ENCODE assay signal across 1 cellular context in the genomic region with DNA sequence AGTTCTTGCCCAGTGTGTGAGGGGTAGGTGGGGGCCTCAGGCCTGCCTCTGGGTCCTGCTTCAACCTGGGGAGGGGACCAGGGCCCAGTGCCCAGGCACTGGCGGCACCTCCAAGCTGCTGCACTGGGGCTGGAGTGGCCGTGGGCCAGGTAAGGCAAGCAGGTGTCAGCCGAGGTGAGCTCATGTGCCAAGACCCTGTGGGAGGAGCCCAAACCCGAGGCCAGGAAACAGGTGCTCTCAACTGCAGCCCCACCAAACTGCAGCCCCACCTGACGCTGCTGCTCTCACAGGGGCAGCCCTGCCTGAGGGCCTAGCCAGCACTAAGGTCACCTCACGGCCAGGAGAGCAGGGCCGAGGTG.
TF ChIP-seq lines count a peak whose summit lies in the region.

No MANE protein-coding gene starts in this region.

TF ChIP-seq in H1, 55 proteins besides CTCF, POLR2A, EP300 and RAD21:
- TF ChIP-seq SP1 (IDR thresholded peaks at IDR 0.05; ENCODE audit: low read depth, low read length) (no peak), CTBP2 (IDR thresholded peaks at IDR 0.05; ENCODE audit: borderline replicate concordance, insufficient read depth, insufficient read length, low read length) (no peak), SP4 (IDR thresholded peaks at IDR 0.05; ENCODE audit: low read length) (no peak), EZH2 (IDR thresholded peaks at IDR 0.05; ENCODE audit: low read depth, low read length, severe bottlenecking) (no peak), TAF1 (IDR thresholded peaks at IDR 0.05; ENCODE audit: low read depth, low read length) (no peak), BACH1 (IDR thresholded peaks at IDR 0.05; ENCODE audit: low read length) (no peak), YY1 (IDR thresholded peaks at IDR 0.05; ENCODE audit: low read depth, low read length) (no peak), ZNF274 (IDR thresholded peaks at IDR 0.05; ENCODE audit: borderline replicate concordance, extremely low read depth, low read length) (no peak), SP2 (IDR thresholded peaks at IDR 0.05; ENCODE audit: low read length) (no peak)
- TF ChIP-seq, protein P1, sequence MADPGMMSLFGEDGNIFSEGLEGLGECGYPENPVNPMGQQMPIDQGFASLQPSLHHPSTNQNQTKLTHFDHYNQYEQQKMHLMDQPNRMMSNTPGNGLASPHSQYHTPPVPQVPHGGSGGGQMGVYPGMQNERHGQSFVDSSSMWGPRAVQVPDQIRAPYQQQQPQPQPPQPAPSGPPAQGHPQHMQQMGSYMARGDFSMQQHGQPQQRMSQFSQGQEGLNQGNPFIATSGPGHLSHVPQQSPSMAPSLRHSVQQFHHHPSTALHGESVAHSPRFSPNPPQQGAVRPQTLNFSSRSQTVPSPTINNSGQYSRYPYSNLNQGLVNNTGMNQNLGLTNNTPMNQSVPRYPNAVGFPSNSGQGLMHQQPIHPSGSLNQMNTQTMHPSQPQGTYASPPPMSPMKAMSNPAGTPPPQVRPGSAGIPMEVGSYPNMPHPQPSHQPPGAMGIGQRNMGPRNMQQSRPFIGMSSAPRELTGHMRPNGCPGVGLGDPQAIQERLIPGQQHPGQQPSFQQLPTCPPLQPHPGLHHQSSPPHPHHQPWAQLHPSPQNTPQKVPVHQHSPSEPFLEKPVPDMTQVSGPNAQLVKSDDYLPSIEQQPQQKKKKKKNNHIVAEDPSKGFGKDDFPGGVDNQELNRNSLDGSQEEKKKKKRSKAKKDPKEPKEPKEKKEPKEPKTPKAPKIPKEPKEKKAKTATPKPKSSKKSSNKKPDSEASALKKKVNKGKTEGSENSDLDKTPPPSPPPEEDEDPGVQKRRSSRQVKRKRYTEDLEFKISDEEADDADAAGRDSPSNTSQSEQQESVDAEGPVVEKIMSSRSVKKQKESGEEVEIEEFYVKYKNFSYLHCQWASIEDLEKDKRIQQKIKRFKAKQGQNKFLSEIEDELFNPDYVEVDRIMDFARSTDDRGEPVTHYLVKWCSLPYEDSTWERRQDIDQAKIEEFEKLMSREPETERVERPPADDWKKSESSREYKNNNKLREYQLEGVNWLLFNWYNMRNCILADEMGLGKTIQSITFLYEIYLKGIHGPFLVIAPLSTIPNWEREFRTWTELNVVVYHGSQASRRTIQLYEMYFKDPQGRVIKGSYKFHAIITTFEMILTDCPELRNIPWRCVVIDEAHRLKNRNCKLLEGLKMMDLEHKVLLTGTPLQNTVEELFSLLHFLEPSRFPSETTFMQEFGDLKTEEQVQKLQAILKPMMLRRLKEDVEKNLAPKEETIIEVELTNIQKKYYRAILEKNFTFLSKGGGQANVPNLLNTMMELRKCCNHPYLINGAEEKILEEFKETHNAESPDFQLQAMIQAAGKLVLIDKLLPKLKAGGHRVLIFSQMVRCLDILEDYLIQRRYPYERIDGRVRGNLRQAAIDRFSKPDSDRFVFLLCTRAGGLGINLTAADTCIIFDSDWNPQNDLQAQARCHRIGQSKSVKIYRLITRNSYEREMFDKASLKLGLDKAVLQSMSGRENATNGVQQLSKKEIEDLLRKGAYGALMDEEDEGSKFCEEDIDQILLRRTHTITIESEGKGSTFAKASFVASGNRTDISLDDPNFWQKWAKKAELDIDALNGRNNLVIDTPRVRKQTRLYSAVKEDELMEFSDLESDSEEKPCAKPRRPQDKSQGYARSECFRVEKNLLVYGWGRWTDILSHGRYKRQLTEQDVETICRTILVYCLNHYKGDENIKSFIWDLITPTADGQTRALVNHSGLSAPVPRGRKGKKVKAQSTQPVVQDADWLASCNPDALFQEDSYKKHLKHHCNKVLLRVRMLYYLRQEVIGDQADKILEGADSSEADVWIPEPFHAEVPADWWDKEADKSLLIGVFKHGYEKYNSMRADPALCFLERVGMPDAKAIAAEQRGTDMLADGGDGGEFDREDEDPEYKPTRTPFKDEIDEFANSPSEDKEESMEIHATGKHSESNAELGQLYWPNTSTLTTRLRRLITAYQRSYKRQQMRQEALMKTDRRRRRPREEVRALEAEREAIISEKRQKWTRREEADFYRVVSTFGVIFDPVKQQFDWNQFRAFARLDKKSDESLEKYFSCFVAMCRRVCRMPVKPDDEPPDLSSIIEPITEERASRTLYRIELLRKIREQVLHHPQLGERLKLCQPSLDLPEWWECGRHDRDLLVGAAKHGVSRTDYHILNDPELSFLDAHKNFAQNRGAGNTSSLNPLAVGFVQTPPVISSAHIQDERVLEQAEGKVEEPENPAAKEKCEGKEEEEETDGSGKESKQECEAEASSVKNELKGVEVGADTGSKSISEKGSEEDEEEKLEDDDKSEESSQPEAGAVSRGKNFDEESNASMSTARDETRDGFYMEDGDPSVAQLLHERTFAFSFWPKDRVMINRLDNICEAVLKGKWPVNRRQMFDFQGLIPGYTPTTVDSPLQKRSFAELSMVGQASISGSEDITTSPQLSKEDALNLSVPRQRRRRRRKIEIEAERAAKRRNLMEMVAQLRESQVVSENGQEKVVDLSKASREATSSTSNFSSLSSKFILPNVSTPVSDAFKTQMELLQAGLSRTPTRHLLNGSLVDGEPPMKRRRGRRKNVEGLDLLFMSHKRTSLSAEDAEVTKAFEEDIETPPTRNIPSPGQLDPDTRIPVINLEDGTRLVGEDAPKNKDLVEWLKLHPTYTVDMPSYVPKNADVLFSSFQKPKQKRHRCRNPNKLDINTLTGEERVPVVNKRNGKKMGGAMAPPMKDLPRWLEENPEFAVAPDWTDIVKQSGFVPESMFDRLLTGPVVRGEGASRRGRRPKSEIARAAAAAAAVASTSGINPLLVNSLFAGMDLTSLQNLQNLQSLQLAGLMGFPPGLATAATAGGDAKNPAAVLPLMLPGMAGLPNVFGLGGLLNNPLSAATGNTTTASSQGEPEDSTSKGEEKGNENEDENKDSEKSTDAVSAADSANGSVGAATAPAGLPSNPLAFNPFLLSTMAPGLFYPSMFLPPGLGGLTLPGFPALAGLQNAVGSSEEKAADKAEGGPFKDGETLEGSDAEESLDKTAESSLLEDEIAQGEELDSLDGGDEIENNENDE (IDR thresholded peaks at IDR 0.05; ENCODE audit: insufficient replicate concordance, low read length): no peak
